In the genomic region with DNA sequence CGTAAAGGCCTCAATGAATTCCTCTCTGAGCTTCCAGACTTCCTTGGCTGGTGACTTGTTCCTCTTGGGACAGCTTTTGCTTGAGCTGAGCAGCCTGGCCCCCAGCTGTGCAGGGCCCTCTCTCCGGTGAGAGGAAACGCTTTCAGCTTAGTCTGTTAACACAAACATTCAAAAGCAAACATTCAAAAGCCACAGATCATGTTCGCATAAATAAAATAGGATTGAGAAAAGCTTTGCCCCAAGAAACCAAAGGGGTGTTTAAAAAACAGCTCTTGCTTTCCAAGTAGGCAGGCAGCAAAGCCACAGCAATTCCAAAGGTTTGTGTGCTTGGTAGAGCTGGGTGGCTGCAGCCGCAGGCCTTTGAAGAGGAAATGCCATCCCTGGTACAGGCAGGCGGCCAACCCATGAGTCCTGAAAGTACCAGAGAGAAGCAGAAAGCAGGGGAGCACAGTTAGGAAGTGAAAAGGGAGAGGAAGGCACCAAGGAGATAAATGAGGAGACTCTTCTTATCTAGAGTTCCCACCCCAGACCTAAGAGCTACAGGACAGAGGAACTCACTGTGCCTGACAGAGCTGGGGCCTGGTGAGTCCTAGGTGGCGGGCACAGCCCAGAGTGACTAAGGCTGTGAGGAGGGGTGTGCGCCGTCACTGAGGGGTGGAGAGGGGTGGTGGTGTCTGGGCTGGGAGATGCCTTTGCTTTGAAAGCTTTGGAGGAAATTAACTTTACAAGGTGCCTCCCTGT, we compare ENCODE assay signal across 7 cellular contexts. TPM values are rescaled to one million over a fixed set of nuclear protein-coding genes. Genes with fewer than 3 reads are reported as not detected.
DNase-seq lines count a peak whose midpoint lies in the region; ATAC-seq, FAIRE-seq and TF ChIP-seq lines count a peak whose summit lies in the region.

No MANE protein-coding gene starts in this region.

- H3K9ac ChIP-seq in kidney (ENCODE audit: low read length in 2 of 2): no peak overlapping the region

- in situ Hi-C loops in KBM-7 (cut with MboI; ENCODE audit: low pct_unique_long_range_greater_than_20kb, low sequenced_read_pairs): no loop called here

- FAIRE-seq in kidney (lab: Jason Lieb, UNC): no peak

- H3K27me3 ChIP-seq in body of pancreas (no peaks in the 10 kb centered on the region), tibial artery (no peaks in the 10 kb centered on the region)

- no peak for TF ChIP-seq CTCF in body of pancreas (IDR thresholded peaks at IDR 0.05)
- no peak for TF ChIP-seq CTCF in kidney (IDR thresholded peaks at IDR 0.05; ENCODE audit: borderline replicate concordance, extremely low read depth, insufficient read depth)
- TF ChIP-seq CTCF in tibial artery (IDR thresholded peaks at IDR 0.05): no peak

- H3K4me1 ChIP-seq in body of pancreas: peaks cover 18% of the 10 kb centered on the region
- H3K4me1 ChIP-seq in kidney (ENCODE audit: control insufficient read depth in 1 of 2, insufficient read depth in 1 of 2, low read depth in 1 of 2, low read length in 2 of 2): peaks cover 5 to 9% of the 10 kb centered on the region in 2 donors
- peaks cover 0 to 41% (median 19%) of the 10 kb centered on the region in 4 donors for H3K4me1 ChIP-seq in tibial artery

- DNase-seq in KBM-7 (peak; percentile 21), body of pancreas (peak; percentile 39 to 74 (median 62)), kidney (peak; percentile 79), tibial artery (peak; percentile 42 to 82), HPDE6-E6E7 (ENCODE audit: extremely low spot score) (no peak)

- H3K9me3 ChIP-seq in body of pancreas (no peaks in the 10 kb centered on the region), kidney (ENCODE audit: control insufficient read depth in 1 of 2, low read length in 2 of 2) (no peaks in the 10 kb centered on the region), tibial artery (no peaks in the 10 kb centered on the region)

- no peak overlapping the region for H3K4me3 ChIP-seq in body of pancreas
- peak overlapping the region in 1 of 2 donors; percentile 8 for H3K4me3 ChIP-seq in kidney (ENCODE audit: low read length in 2 of 2)
- peak overlapping the region in 1 of 2 donors; percentile 1 for H3K4me3 ChIP-seq in tibial artery

- peak overlapping the region; percentile 3 to 61 (median 52) for H3K27ac ChIP-seq in body of pancreas
- peak overlapping the region; percentile 60 to 78 for H3K27ac ChIP-seq in kidney (ENCODE audit: low read depth in 2 of 2, low read length in 2 of 2)
- peak overlapping the region; percentile 69 to 79 for H3K27ac ChIP-seq in tibial artery

- H3K36me3 ChIP-seq in body of pancreas (replicated peaks in 1 of 2; ENCODE audit: insufficient read depth in 1 of 2, low read depth in 2 of 2) (no peaks in the 10 kb centered on the region), kidney (ENCODE audit: control insufficient read depth in 1 of 2, insufficient read depth in 2 of 2, low read length in 2 of 2) (no peaks in the 10 kb centered on the region), tibial artery (no peaks in the 10 kb centered on the region)

- WGBS in body of pancreas, 2 donors: 55 to 57% methylated on average over 9 of the region's 9 CpGs

- intact Hi-C loops in body of pancreas (cut with DNase I) (no loop called here), kidney (cut with DNase I) (no loop called here), tibial artery (cut with DNase I; ENCODE audit: low total_unique reads) (no loop called here)

- TF ChIP-seq POLR2A in body of pancreas (IDR thresholded peaks at IDR 0.05): no peak

- ATAC-seq in body of pancreas (peak; percentile 69), HG02623 (IDR thresholded peaks at IDR 0.05; ENCODE audit: unreplicated experiment) (no peak), HG02642 (IDR thresholded peaks at IDR 0.05; ENCODE audit: poor library complexity, unreplicated experiment) (no peak)

RNA-seq across cellular contexts. Expression of a gene that starts 48.4 kb away (rescaled TPM):
- total RNA-seq in body of pancreas (100 to 1,000 TPM in 1 of 2 donors, 10 to 100 TPM in 1; 63.3 to 135 TPM), kidney (61.3 TPM)
- 79.1 TPM for polyA plus RNA-seq in kidney (ENCODE audit: insufficient read depth, low read depth, low replicate concordance)
